23 cellular contexts compared by ENCODE assay signal in the genomic region with DNA sequence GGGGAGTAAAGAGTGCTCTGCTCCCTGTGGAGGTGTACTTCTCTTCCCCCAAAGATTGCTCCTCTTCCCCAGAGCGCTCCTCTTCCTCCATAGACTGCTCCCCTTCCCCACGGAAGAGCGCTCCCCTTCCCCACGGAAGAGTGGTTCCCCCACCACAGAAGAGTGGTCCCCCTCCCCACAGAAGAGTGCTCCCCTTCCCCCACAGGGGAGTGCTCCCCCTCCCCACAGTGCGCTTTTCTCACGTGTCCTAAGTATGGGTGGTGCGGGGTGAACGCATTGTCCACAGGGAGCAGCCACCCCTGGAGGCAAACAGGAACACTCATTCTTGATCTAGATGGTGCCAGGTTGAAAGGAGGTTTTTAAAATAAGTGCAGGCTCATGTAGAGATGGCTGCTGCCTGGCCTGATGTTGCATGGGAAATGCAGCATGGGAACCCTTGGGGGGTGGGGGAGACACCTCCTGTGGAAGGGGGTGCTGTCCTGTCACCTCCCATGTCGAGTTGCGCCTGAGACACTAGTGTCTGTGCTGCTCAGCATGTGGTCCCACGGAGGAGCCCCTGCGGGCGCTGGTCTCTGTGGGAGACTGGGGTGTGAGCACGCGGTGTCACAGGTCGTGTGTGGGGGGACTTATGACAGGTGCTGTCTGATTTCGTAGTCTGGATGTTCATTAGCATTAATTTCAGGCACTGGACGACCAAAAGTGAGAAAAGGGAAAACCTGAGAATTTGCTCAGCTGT. TPM values are rescaled to one million over a fixed set of nuclear protein-coding genes. Genes with fewer than 3 reads are reported as not detected.
DNase-seq lines count a peak whose midpoint lies in the region; ATAC-seq, FAIRE-seq and TF ChIP-seq lines count a peak whose summit lies in the region.
"Had no signal": no experiment of that assay in that cellular context is flagged by ENCODE, and none has a peak within 500 bp of the region (broad histone marks: within the 10 kb centered on the region; RNA-seq: fewer than 3 reads in every experiment).

No MANE protein-coding gene starts in this region.

- BruUV-seq in HepG2 (replicated peaks; lab: Mats Ljungman, UMichigan) = no TSS peak

- no peak for TF ChIP-seq RAD21 in HepG2 (CRISPR knock-in tag; IDR thresholded peaks at IDR 0.05)

- H3K36me3 Mint-ChIP-seq in neural progenitor cell = peaks cover 2% of the 10 kb centered on the region
- H3K36me3 Mint-ChIP-seq: activated naive CD4-positive, alpha-beta T cell treated with anti-CD3 and anti-CD28 coated beads, Interleukin-2, amount 50 U/mL, for 24 hours; immature natural killer cell had no signal

- no peak overlapping the region for H3K4me3 Mint-ChIP-seq in neural progenitor cell
- H3K4me3 Mint-ChIP-seq: activated CD4-positive, alpha-beta memory T cell treated with anti-CD3 and anti-CD28 coated beads, Interleukin-2, amount 10 ng/mL, durations not matched to agents 7 days and 5 days; activated naive CD4-positive, alpha-beta T cell treated with anti-CD3 and anti-CD28 coated beads, Interleukin-2, amount 50 U/mL, for 24 hours; CD4-positive, CD25-positive, alpha-beta regulatory T cell; immature natural killer cell had no signal

- TF ChIP-seq EP300 in HepG2 (IDR thresholded peaks at IDR 0.05; ENCODE audit: low read depth in 2 of 2, low read length in 2 of 2) = no peak
- TF ChIP-seq EP300 in HepG2 (CRISPR knock-in tag; IDR thresholded peaks at IDR 0.05; ENCODE audit: borderline replicate concordance) = no peak

- H3K4me3 ChIP-seq in HepG2 (replicated peaks in 1 of 3; ENCODE audit: insufficient read depth in 1 of 3, low read depth in 2 of 3, low read length in 3 of 3) (no peak overlapping the region), right lobe of liver (no peak overlapping the region), neural progenitor cell (no peak overlapping the region), upper lobe of right lung (no peak overlapping the region), coronary artery (no peak overlapping the region)

- ATAC-seq in HepG2 (no peak), right lobe of liver (no peak), upper lobe of right lung (no peak)

- no peak overlapping the region for H2AFZ ChIP-seq in HepG2 (ENCODE audit: low read length)
- no peak overlapping the region for H2AFZ ChIP-seq in neural progenitor cell (replicated peaks)

- DNase-seq in HepG2 (ENCODE audit: low spot score) (no peak), right lobe of liver (no peak), neural progenitor cell (ENCODE audit: low spot score) (no peak), upper lobe of right lung (peak; percentile 50), coronary artery (ENCODE audit: low spot score) (no peak), NCI-H1694 treated with DMSO at 0.1 percent for 48 hours (lab: John Stamatoyannopoulos, UW) (no peak), NCI-H2029 treated with DMSO at 0.1 percent for 48 hours (lab: John Stamatoyannopoulos, UW) (no peak)
- DNase-seq: activated CD4-positive, alpha-beta memory T cell treated with anti-CD3 and anti-CD28 coated beads, Interleukin-2, amount 10 ng/mL, durations not matched to agents 7 days and 5 days; activated CD4-positive, CD25-positive, alpha-beta regulatory T cell; CD4-positive, CD25-positive, alpha-beta regulatory T cell; DMS153; immature natural killer cell; NCI-H2029; NCI-H446; occipital lobe; T-helper 9 cell had no signal

- H4K20me1 ChIP-seq in HepG2 (ENCODE audit: insufficient read depth, low read length) (peaks cover 71% of the 10 kb centered on the region), neural progenitor cell (ENCODE audit: low read depth) (peaks cover 48% of the 10 kb centered on the region)

- peaks cover 40% of the 10 kb centered on the region for H3K4me1 Mint-ChIP-seq in neural progenitor cell
- H3K4me1 Mint-ChIP-seq: activated CD4-positive, alpha-beta memory T cell treated with anti-CD3 and anti-CD28 coated beads, Interleukin-2, amount 10 ng/mL, durations not matched to agents 7 days and 5 days had no signal

- H3K27me3 ChIP-seq in HepG2 (ENCODE audit: control insufficient read depth in 1 of 2, insufficient read depth in 2 of 2, low read length in 2 of 2) = no peaks in the 10 kb centered on the region
- no peaks in the 10 kb centered on the region for H3K27me3 ChIP-seq in right lobe of liver
- no peaks in the 10 kb centered on the region for H3K27me3 ChIP-seq in neural progenitor cell
- no peaks in the 10 kb centered on the region for H3K27me3 ChIP-seq in upper lobe of right lung

- H3K4me1 ChIP-seq in HepG2 (ENCODE audit: insufficient read depth, low read length) (peaks cover 27% of the 10 kb centered on the region), right lobe of liver (no peaks in the 10 kb centered on the region), neural progenitor cell (peaks cover 3% of the 10 kb centered on the region), upper lobe of right lung (peaks cover 41% of the 10 kb centered on the region)

- H3K27me3 Mint-ChIP-seq in neural progenitor cell (ENCODE audit: insufficient read depth, low read depth) = peaks cover 2% of the 10 kb centered on the region
- H3K27me3 Mint-ChIP-seq: activated CD4-positive, alpha-beta memory T cell treated with anti-CD3 and anti-CD28 coated beads, Interleukin-2, amount 10 ng/mL, durations not matched to agents 7 days and 5 days; activated naive CD4-positive, alpha-beta T cell treated with anti-CD3 and anti-CD28 coated beads, Interleukin-2, amount 50 U/mL, for 24 hours; CD4-positive, CD25-positive, alpha-beta regulatory T cell had no signal

- CTCF ChIA-PET in HepG2 (lab: Yijun Ruan, JAX; ENCODE audit: low intra/inter-chr PET ratio, low total read pairs) = no interaction called here

- TF ChIP-seq POLR2A in HepG2 (IDR thresholded peaks at IDR 0.05; ENCODE audit: insufficient read depth in 1 of 2, low read depth in 2 of 2, low read length in 2 of 2) (no peak), right lobe of liver (IDR thresholded peaks at IDR 0.05) (no peak)

- H3K4me2 ChIP-seq in HepG2 (ENCODE audit: low read depth, low read length) = no peak overlapping the region
- H3K4me2 ChIP-seq in neural progenitor cell = no peak overlapping the region
- H3K4me2 ChIP-seq: KMS-11 had no signal

- H3K27ac ChIP-seq in HepG2 (ENCODE audit: extremely low read length, insufficient read depth, low read length) (no peak overlapping the region), right lobe of liver (peak overlapping the region in 1 of 3 donors; percentile 55), angular gyrus (ENCODE audit: low read depth, low read length) (peak overlapping the region; percentile 82), neural progenitor cell (no peak overlapping the region), upper lobe of right lung (no peak overlapping the region), coronary artery (no peak overlapping the region)
- H3K27ac ChIP-seq: KMS-11 had no signal

- no peaks in the 10 kb centered on the region for H3K9me3 Mint-ChIP-seq in neural progenitor cell
- H3K9me3 Mint-ChIP-seq: activated CD4-positive, alpha-beta memory T cell treated with anti-CD3 and anti-CD28 coated beads, Interleukin-2, amount 10 ng/mL, durations not matched to agents 7 days and 5 days; activated naive CD4-positive, alpha-beta T cell treated with anti-CD3 and anti-CD28 coated beads, Interleukin-2, amount 50 U/mL, for 24 hours; CD4-positive, CD25-positive, alpha-beta regulatory T cell; immature natural killer cell had no signal

- H3K9me3 ChIP-seq in HepG2 (ENCODE audit: low read length) (no peaks in the 10 kb centered on the region), right lobe of liver (no peaks in the 10 kb centered on the region), neural progenitor cell (ENCODE audit: low read depth) (no peaks in the 10 kb centered on the region), upper lobe of right lung (no peaks in the 10 kb centered on the region)

- WGBS in HepG2 (ENCODE audit: low lambda C conversion rate) = 99% methylated on average over 18 of the region's 18 CpGs
- 96% methylated on average over 8 of the region's 18 CpGs for WGBS in right lobe of liver (ENCODE audit: insufficient coverage, low coverage, low lambda C conversion rate, missing lambda C conversion rate)

- H3K9ac ChIP-seq in HepG2 (ENCODE audit: insufficient read depth, low read depth, low read length) (no peak overlapping the region), neural progenitor cell (no peak overlapping the region)
- H3K9ac ChIP-seq: KMS-11 had no signal

- no peaks in the 10 kb centered on the region for H3F3A ChIP-seq in neural progenitor cell (ENCODE audit: low read depth)

- peaks cover 90% of the 10 kb centered on the region for H3K79me2 ChIP-seq in HepG2 (ENCODE audit: insufficient read depth, low read length)
- peaks cover 39% of the 10 kb centered on the region for H3K79me2 ChIP-seq in neural progenitor cell (ENCODE audit: low read depth)

- TF ChIP-seq CTCF in HepG2 (CRISPR knock-in tag; IDR thresholded peaks at IDR 0.05) (no peak), right lobe of liver (IDR thresholded peaks at IDR 0.05) (no peak), neural progenitor cell (IDR thresholded peaks at IDR 0.05) (no peak), upper lobe of right lung (IDR thresholded peaks at IDR 0.05) (no peak), coronary artery (IDR thresholded peaks at IDR 0.05) (no peak)

- intact Hi-C loops in HepG2 (cut with micrococcal nuclease; ENCODE audit: unreplicated experiment) = no loop called here
- intact Hi-C loops in right lobe of liver (cut with DNase I) = no loop called here
- intact Hi-C loops in upper lobe of right lung (cut with DNase I) = no loop called here

- no peak for FAIRE-seq in HepG2 (lab: Jason Lieb, UNC)
- FAIRE-seq: astrocyte, G401.6, GM19239, RCC 7860 had no signal

- in situ Hi-C loops in HepG2 (cut with HindIII; ENCODE audit: extremely low pct_ligation_motif_present, low pct_unique_long_range_greater_than_20kb) = no loop called here

- peak overlapping the region; percentile 67 for H3K27ac Mint-ChIP-seq in neural progenitor cell
- H3K27ac Mint-ChIP-seq: activated CD4-positive, alpha-beta memory T cell treated with anti-CD3 and anti-CD28 coated beads, Interleukin-2, amount 10 ng/mL, durations not matched to agents 7 days and 5 days; activated naive CD4-positive, alpha-beta T cell treated with anti-CD3 and anti-CD28 coated beads, Interleukin-2, amount 50 U/mL, for 24 hours; immature natural killer cell had no signal

- POLR2A ChIA-PET in HepG2 (lab: Yijun Ruan, JAX) = no interaction called here

- H3K36me3 ChIP-seq in HepG2 (replicated peaks in 1 of 2; ENCODE audit: control insufficient read depth in 1 of 2, insufficient read depth in 2 of 2, low read length in 2 of 2) (peaks cover 2 to 5% of the 10 kb centered on the region in 2 experiments; a peak in 2 of 5 replicates), right lobe of liver (no peaks in the 10 kb centered on the region), neural progenitor cell (no peaks in the 10 kb centered on the region), upper lobe of right lung (no peaks in the 10 kb centered on the region)

RNA-seq across cellular contexts. Expression of a gene that starts 52.2 kb away (rescaled TPM):
- 18.4 and 18.9 TPM in 2 replicates for total RNA-seq in HepG2 (2016; rRNA removed; fragmentation: Illumina TruSeq; extraction: Trizol)
- 5.5 and 6.6 TPM in 2 replicates for total RNA-seq in HepG2 (2016; cell fraction: cytosol; rRNA removed; fragmentation: Illumina TruSeq; extraction: Trizol; ENCODE audit: low read depth)
- total RNA-seq in HepG2 (2016; cell fraction: insoluble cytoplasmic fraction; rRNA removed; fragmentation: Illumina TruSeq; extraction: Trizol) = 13.9 and 19.4 TPM in 2 replicates
- 12.7 and 14.7 TPM in 2 replicates for total RNA-seq in HepG2 (2016; cell fraction: membrane; rRNA removed; fragmentation: Illumina TruSeq; extraction: Trizol)
- 44.6 and 51.9 TPM in 2 replicates for total RNA-seq in HepG2 (2016; cell fraction: nucleus; rRNA removed; fragmentation: Illumina TruSeq; extraction: Trizol)
- 20.1 and 24.0 TPM in 2 replicates for polyA plus RNA-seq in HepG2 (2011; rRNA removed)
- polyA plus RNA-seq in HepG2 (2011; cell fraction: cytosol; rRNA removed) = 13.1 and 13.2 TPM in 2 replicates
- 168 and 195 TPM in 2 replicates for polyA plus RNA-seq in HepG2 (2011; cell fraction: nucleus; rRNA removed)
- polyA plus RNA-seq in HepG2 (2012) = 36.8 and 55.4 TPM in 2 replicates
- 1.3 and 1.5 TPM in 2 replicates for polyA plus RNA-seq in HepG2 (2016; cell fraction: cytosol; fragmentation: Illumina TruSeq; extraction: Trizol; ENCODE audit: low read depth)
- 12.9 TPM in 2 replicates for polyA plus RNA-seq in HepG2 (2016; cell fraction: insoluble cytoplasmic fraction; fragmentation: Illumina TruSeq; extraction: Trizol; ENCODE audit: low read depth)
- polyA plus RNA-seq in HepG2 (2016; cell fraction: membrane; fragmentation: Illumina TruSeq; extraction: Trizol; ENCODE audit: low read depth) = 3.0 and 3.7 TPM in 2 replicates
- polyA plus RNA-seq in HepG2 (2016; cell fraction: nucleus; fragmentation: Illumina TruSeq; extraction: Trizol; ENCODE audit: insufficient read depth, low read depth) = 72.0 and 87.4 TPM in 2 replicates
- 14.4 and 71.9 TPM in 2 replicates for polyA minus RNA-seq in HepG2 (2011; rRNA and poly(A)+ RNA removed; ENCODE audit: low replicate concordance)
- 42.1 and 46.7 TPM in 2 replicates for polyA minus RNA-seq in HepG2 (2011; cell fraction: cytosol; rRNA and poly(A)+ RNA removed)
- polyA minus RNA-seq in HepG2 (2011; cell fraction: nucleus; rRNA and poly(A)+ RNA removed) = 107 and 137 TPM in 2 replicates
- 10 to 100 TPM; 24.3 to 57.4 (median 33.1) TPM for total RNA-seq in right lobe of liver
- 12.6 and 17.6 TPM in 2 replicates for total RNA-seq in neural progenitor cell (ENCODE audit: low replicate concordance)
- 377 TPM for total RNA-seq in upper lobe of right lung
